8 cellular contexts compared by ENCODE assay signal in genomic region chr16:47037746-47038458, GRCh38.
DNase-seq lines count a peak whose midpoint lies in the region; ATAC-seq, FAIRE-seq and TF ChIP-seq lines count a peak whose summit lies in the region.

No MANE protein-coding gene starts in this region.

- in situ Hi-C loops in IMR-90 (cut with MboI; ENCODE audit: low sequenced_read_pairs), result no loop called here
- in situ Hi-C loops in SK-MEL-5 (cut with HindIII; ENCODE audit: low pct_unique_long_range_greater_than_20kb, low sequenced_read_pairs), result no loop called here

- DNase-seq in IMR-90 (peak; percentile 62), SK-MEL-5 (ENCODE audit: low read depth, low spot score) (peak; percentile 75), head of caudate nucleus (peak; percentile 74 to 96 (median 91)), pancreas (peak; percentile 75 to 99 (median 88)), thyroid gland (peak; percentile 82 to 88)
- DNase-seq in activated naive CD4-positive, alpha-beta T cell treated with anti-CD3 and anti-CD28 coated beads for 36 hours, result peak; percentile 91

- H3K36me3 Mint-ChIP-seq in activated naive CD4-positive, alpha-beta T cell treated with anti-CD3 and anti-CD28 coated beads for 36 hours (ENCODE audit: low read depth), result no peaks in the 10 kb centered on the region

- H2BK20ac ChIP-seq in IMR-90 (ENCODE audit: low read depth, low read length), result 0 out of 2 replicates have a peak overlapping the region, but pooled peaks have one; percentile 47

- H4K91ac ChIP-seq in IMR-90 (ENCODE audit: insufficient read depth, low read depth, low read length), result peak overlapping the region; percentile 78; the same call in 1 of the 2 replicates

- H3K14ac ChIP-seq in IMR-90 (replicated peaks; ENCODE audit: low read depth, low read length), result no peak overlapping the region

- no peak overlapping the region for H3K27ac Mint-ChIP-seq in activated naive CD4-positive, alpha-beta T cell treated with anti-CD3 and anti-CD28 coated beads for 36 hours

- H3K9me3 ChIP-seq in ES-I3 (ENCODE audit: control insufficient read depth, insufficient read depth, low read length) (no peaks in the 10 kb centered on the region), IMR-90 (ENCODE audit: control insufficient read depth, insufficient read depth, low read length) (no peaks in the 10 kb centered on the region), pancreas (no peaks in the 10 kb centered on the region), thyroid gland (no peaks in the 10 kb centered on the region)

- TF ChIP-seq RAD21 in IMR-90 (IDR thresholded peaks at IDR 0.05; ENCODE audit: low read length), result peak; percentile 75

- H2BK120ac ChIP-seq in IMR-90 (ENCODE audit: low read depth, low read length), result peak overlapping the region; percentile 86

- TF ChIP-seq CTCF in IMR-90 (conservative IDR thresholded peaks at IDR 0.05; ENCODE audit: low read depth, low read length) (peak; percentile 92), pancreas (IDR thresholded peaks at IDR 0.05) (peak; percentile 76 to 93 (median 90)), thyroid gland (IDR thresholded peaks at IDR 0.05) (peak; percentile 61 to 97 (median 89))

- H3K56ac ChIP-seq in IMR-90 (ENCODE audit: extremely low read depth, insufficient read depth, low read length), result no peak overlapping the region

- CTCF ChIA-PET in IMR-90 (lab: Yijun Ruan, JAX), result interaction anchor here (0.5 to 1.7 kb wide), 17 partner anchors 9 to 1592 kb away, joined by 3 to 12 read pairs (median 3); no protein-coding TSS in a partner anchor
- CTCF ChIA-PET in activated naive CD4-positive, alpha-beta T cell treated with anti-CD3 and anti-CD28 coated beads for 36 hours (lab: Charles Lee), result interaction anchor here (0.6 to 4.2 kb wide), 33 partner anchors 9 to 1122 kb away, joined by 3 to 38 read pairs (median 3); partner anchors contain the start of genes NETO2 and PHKB

- H3K4me3 ChIP-seq in IMR-90 (ENCODE audit: insufficient read depth, low read depth, low read length) (peak overlapping the region; percentile 74), pancreas (peak overlapping the region; percentile 29 to 59 (median 54)), thyroid gland (replicated peaks in 1 of 3) (peak overlapping the region in 2 of 3 donors; percentile 52 to 56)

- no peaks in the 10 kb centered on the region for H3K9me3 Mint-ChIP-seq in activated naive CD4-positive, alpha-beta T cell treated with anti-CD3 and anti-CD28 coated beads for 36 hours

- no peaks in the 10 kb centered on the region for H3K79me1 ChIP-seq in IMR-90 (ENCODE audit: low read depth in 1 of 2, low read length in 2 of 2)

- POLR2A ChIA-PET in IMR-90 (lab: Charles Lee; ENCODE audit: unreplicated experiment), result interaction anchor here (0.6 kb wide), 1 partner anchor 9 kb away, joined by 4 read pairs; no protein-coding TSS in a partner anchor

- no peak overlapping the region for H2BK15ac ChIP-seq in IMR-90 (ENCODE audit: low read depth, low read length)

- ATAC-seq in GM21619 (IDR thresholded peaks at IDR 0.05; ENCODE audit: unreplicated experiment) (peak; percentile 94), IMR-90 (ENCODE audit: low read depth) (peak; percentile 99), pancreas (peak; percentile 99 to 100 (median 100))

- peak overlapping the region; percentile 69 for H3K4ac ChIP-seq in IMR-90 (ENCODE audit: low read depth, low read length)

- no TSS peak for BruUV-seq in IMR-90 (replicated peaks; lab: Mats Ljungman, UMichigan)

- peak overlapping the region; percentile 62 for H3K27ac ChIP-seq in IMR-90 (ENCODE audit: insufficient read depth, low read length)
- H3K27ac ChIP-seq in pancreas, result no peak overlapping the region
- H3K27ac ChIP-seq in thyroid gland, result peak overlapping the region in 1 of 3 donors; percentile 34

- FAIRE-seq in pancreas (lab: Jason Lieb, UNC), result no peak

- no peak overlapping the region for H2BK5ac ChIP-seq in IMR-90 (ENCODE audit: low read depth, low read length, poor library complexity, severe bottlenecking)

- intact Hi-C loops in IMR-90 (cut with micrococcal nuclease), result loop anchor here (1.0 to 5.0 kb wide), 4 partner anchors 105 to 1127 kb away; partner anchors contain the start of gene NETO2
- intact Hi-C loops in activated naive CD4-positive, alpha-beta T cell treated with anti-CD3 and anti-CD28 coated beads for 36 hours (cut with micrococcal nuclease), result loop anchor here (1.0 to 5.0 kb wide), 7 partner anchors 77 to 1594 kb away; no protein-coding TSS in a partner anchor
- intact Hi-C loops in head of caudate nucleus (cut with DNase I), result loop anchor here (5.0 kb wide), 1 partner anchor 1124 kb away; no protein-coding TSS in a partner anchor
- intact Hi-C loops in pancreas (cut with DNase I), result loop anchor here in 1 of 3 donors (5.0 kb wide), 1 partner anchor 1129 kb away; no protein-coding TSS in a partner anchor
- intact Hi-C loops in thyroid gland (cut with DNase I), result loop anchor here (10.0 kb wide), 1 partner anchor 1127 kb away; no protein-coding TSS in a partner anchor

- peaks cover 4% of the 10 kb centered on the region for H3K27me3 ChIP-seq in IMR-90 (ENCODE audit: control insufficient read depth, insufficient read depth, low read length)
- no peaks in the 10 kb centered on the region for H3K27me3 ChIP-seq in pancreas
- H3K27me3 ChIP-seq in thyroid gland, result no peaks in the 10 kb centered on the region

- no peak overlapping the region for H3K23ac ChIP-seq in IMR-90 (ENCODE audit: low read depth, low read length)

- H2AFZ ChIP-seq in IMR-90 (replicated peaks; ENCODE audit: low read length, poor library complexity), result peak overlapping the region; percentile 94

- H3K4me1 Mint-ChIP-seq in activated naive CD4-positive, alpha-beta T cell treated with anti-CD3 and anti-CD28 coated beads for 36 hours (ENCODE audit: low read depth), result peaks cover 8% of the 10 kb centered on the region

- TF ChIP-seq POLR2A in IMR-90 (IDR thresholded peaks at IDR 0.05; ENCODE audit: low read depth, low read length), result no peak
- TF ChIP-seq POLR2A in thyroid gland (IDR thresholded peaks at IDR 0.05), result no peak

- peak overlapping the region; percentile 76 for H2AK9ac ChIP-seq in IMR-90 (replicated peaks; ENCODE audit: low read depth, low read length, poor library complexity)

- peaks cover 10% of the 10 kb centered on the region for H3K27me3 Mint-ChIP-seq in activated naive CD4-positive, alpha-beta T cell treated with anti-CD3 and anti-CD28 coated beads for 36 hours (ENCODE audit: low read depth)

- WGBS in IMR-90 (ENCODE audit: extremely low coverage in 2 of 2, insufficient read length in 1 of 2), 2 experiments, result 24% methylated on average over 22 of the region's 67 CpGs; no CpG with 5 or more reads in 1 of the 2 experiments
- WGBS in pancreas, 2 donors, result 4 to 6% methylated on average over 54 to 67 of the region's 67 CpGs
- 12 to 17% methylated on average over 24 to 33 of the region's 67 CpGs for WGBS in thyroid gland, 2 donors

- dilution Hi-C loops in IMR-90 (cut with HindIII; ENCODE audit: low sequenced_read_pairs, unreplicated experiment), result no loop called here

- H4K20me1 ChIP-seq in IMR-90 (ENCODE audit: insufficient read depth, low read length), result no peaks in the 10 kb centered on the region

- H3K4me2 ChIP-seq in IMR-90 (ENCODE audit: low read depth, low read length), result peak overlapping the region; percentile 91

- H4K8ac ChIP-seq in IMR-90 (ENCODE audit: low read depth in 2 of 2, low read length in 2 of 2), result peak overlapping the region in 1 of 2 experiments; percentile 78; a peak in 1 of 4 replicates

- H3K9me1 ChIP-seq in IMR-90 (ENCODE audit: insufficient read depth, low read length), result no peaks in the 10 kb centered on the region

- peak overlapping the region; percentile 60 for H3K9ac ChIP-seq in ES-I3 (ENCODE audit: low read depth, low read length)
- H3K9ac ChIP-seq in IMR-90 (ENCODE audit: low read depth, low read length), result peak overlapping the region; percentile 78

- peak overlapping the region; percentile 65; the same call in 1 of the 2 replicates for H4K5ac ChIP-seq in IMR-90 (ENCODE audit: low read depth, low read length)

- no peak overlapping the region for H2AK5ac ChIP-seq in IMR-90 (ENCODE audit: low read depth, low read length)

- H3K4me3 Mint-ChIP-seq in activated naive CD4-positive, alpha-beta T cell treated with anti-CD3 and anti-CD28 coated beads for 36 hours, result peak overlapping the region; percentile 74

- H3K36me3 ChIP-seq in ES-I3 (ENCODE audit: insufficient read depth, low read length), result no peaks in the 10 kb centered on the region
- H3K36me3 ChIP-seq in IMR-90 (ENCODE audit: control insufficient read depth, insufficient read depth, low read length), result no peaks in the 10 kb centered on the region
- no peaks in the 10 kb centered on the region for H3K36me3 ChIP-seq in pancreas
- no peaks in the 10 kb centered on the region for H3K36me3 ChIP-seq in thyroid gland

- H3K4me1 ChIP-seq in ES-I3 (ENCODE audit: insufficient read depth, low read length) (no peaks in the 10 kb centered on the region), IMR-90 (ENCODE audit: control insufficient read depth, insufficient read depth, low read length) (no peaks in the 10 kb centered on the region), pancreas (no peaks in the 10 kb centered on the region), thyroid gland (no peaks in the 10 kb centered on the region)

- peak overlapping the region; percentile 65; the same call in 1 of the 2 replicates for H3K18ac ChIP-seq in IMR-90 (ENCODE audit: low read depth, low read length)

TF ChIP-seq in IMR-90, 13 proteins besides CTCF, POLR2A, EP300 and RAD21:
- TF ChIP-seq FOS (IDR thresholded peaks at IDR 0.05; ENCODE audit: low read depth, low read length), result no peak
- peak; percentile 70 for TF ChIP-seq SMC3 (IDR thresholded peaks at IDR 0.05; ENCODE audit: low read depth, low read length)
- TF ChIP-seq BHLHE40 (IDR thresholded peaks at IDR 0.05; ENCODE audit: low read depth, low read length), result peak; percentile 64; the same call in 1 of the 2 replicates
- TF ChIP-seq MXI1 (IDR thresholded peaks at IDR 0.05; ENCODE audit: borderline replicate concordance, low read depth, low read length), result peak; percentile 30; the same call in 1 of the 2 replicates
- TF ChIP-seq CEBPB (IDR thresholded peaks at IDR 0.05; ENCODE audit: low read depth, low read length), result peak; percentile 86
- TF ChIP-seq ELK1 (IDR thresholded peaks at IDR 0.05; ENCODE audit: borderline replicate concordance, low read depth, low read length), result no peak
- TF ChIP-seq MAZ (IDR thresholded peaks at IDR 0.05; ENCODE audit: borderline replicate concordance, low read depth, low read length), result peak; percentile 99
- peak; percentile 93 for TF ChIP-seq RCOR1 (IDR thresholded peaks at IDR 0.05; ENCODE audit: insufficient replicate concordance, low read length)
